In genomic region chr1:23684415-23684814, GRCh38 we compare ENCODE assay signal across 26 cellular contexts.
"Had no signal": no experiment of that assay in that cellular context is flagged by ENCODE, and none has a peak within 500 bp of the region (broad histone marks: within the 10 kb centered on the region; RNA-seq: fewer than 3 reads in every experiment).

No MANE protein-coding gene starts in this region.

- H3K27me3 ChIP-seq: suprapubic skin, testis, thyroid gland, upper lobe of left lung, upper lobe of right lung, uterus, vagina had no signal

- DNase-seq: stimulated activated CD4-positive, alpha-beta T cell treated with anti-CD3 and anti-CD28 coated beads, Interleukin-2, amount 100 ng/mL, for 48 hours; stimulated activated CD4-positive, alpha-beta T cell treated with anti-CD3 and anti-CD28 coated beads, Interleukin-4, amount 100 ng/mL, for 1 hour; stimulated activated CD4-positive, alpha-beta T cell treated with anti-CD3 and anti-CD28 coated beads, Interleukin-4, amount 100 ng/mL, for 24 hours; stimulated activated CD4-positive, alpha-beta T cell treated with anti-CD3 and anti-CD28 coated beads, Interleukin-4, amount 100 ng/mL, for 4 hours; stimulated activated CD8-positive, alpha-beta memory T cell treated with anti-CD3 and anti-CD28 coated beads, Interleukin-4, amount 100 ng/mL, for 48 hours; stimulated activated naive B cell treated with anti-CD40 and anti-IgM and Interleukin-4, amounts not matched to agents 10 μg/mL and 1 μg/mL and 100 μg/mL, for 72 hours; stimulated activated naive CD4-positive, alpha-beta T cell; stimulated activated naive CD4-positive, alpha-beta T cell treated with Interleukin-2 at 50 U/mL for 16 hours; stimulated activated naive CD8-positive, alpha-beta T cell treated with anti-CD3 and anti-CD28 coated beads, Interleukin-15, amount 100 ng/mL, for 72 hours; stimulated activated naive CD8-positive, alpha-beta T cell treated with anti-CD3 and anti-CD28 coated beads, Interleukin-15, Interleukin-2, amounts not matched to agents 100 U/mL and 50 U/mL, for 24 hours; stomach; substantia nigra; testis; thyroid gland; tibial artery; transverse colon; trophoblast cell; upper lobe of left lung; upper lobe of right lung; uterus had no signal

- H3K4me1 ChIP-seq: stomach, suprapubic skin, testis, thyroid gland, tibial artery, tibial nerve, transverse colon, upper lobe of left lung, upper lobe of right lung, uterus, vagina had no signal

- H3K9me3 ChIP-seq: stomach, suprapubic skin, testis, thoracic aorta, thyroid gland, tibial artery, transverse colon, upper lobe of left lung, upper lobe of right lung, uterus, vagina had no signal

- ATAC-seq: stimulated activated effector memory CD8-positive, alpha-beta T cell treated with anti-CD3 and anti-CD28 coated beads, Interleukin-12 subunit alpha, Interleukin-12 subunit beta, amount 100 ng/mL, for 72 hours; stimulated activated memory B cell treated with anti-CD40 and anti-IgM and Interleukin-4, amounts not matched to agents 10 μg/mL and 1 μg/mL and 100 μg/mL, for 72 hours; stimulated activated naive CD8-positive, alpha-beta T cell treated with anti-CD3 and anti-CD28 coated beads, Interleukin-15, amount 100 ng/mL, for 72 hours; stimulated activated naive CD8-positive, alpha-beta T cell treated with anti-CD3 and anti-CD28 coated beads, Interleukin-15, Interleukin-2, amounts not matched to agents 100 U/mL and 50 U/mL, for 24 hours; upper lobe of right lung had no signal

- H3K4me3 ChIP-seq: stomach, suprapubic skin, testis, thoracic aorta, thyroid gland, tibial artery, tibial nerve, transverse colon, upper lobe of left lung, upper lobe of right lung, uterus, vagina had no signal

- H3K27ac ChIP-seq: stomach, suprapubic skin, testis, thoracic aorta, thyroid gland, tibial artery, tibial nerve, transverse colon, upper lobe of left lung, upper lobe of right lung, uterus, vagina had no signal

- H3K36me3 ChIP-seq: stomach, suprapubic skin, thoracic aorta, thyroid gland, tibial artery, tibial nerve, transverse colon, upper lobe of left lung, upper lobe of right lung, uterus, vagina had no signal
